In the genomic region with DNA sequence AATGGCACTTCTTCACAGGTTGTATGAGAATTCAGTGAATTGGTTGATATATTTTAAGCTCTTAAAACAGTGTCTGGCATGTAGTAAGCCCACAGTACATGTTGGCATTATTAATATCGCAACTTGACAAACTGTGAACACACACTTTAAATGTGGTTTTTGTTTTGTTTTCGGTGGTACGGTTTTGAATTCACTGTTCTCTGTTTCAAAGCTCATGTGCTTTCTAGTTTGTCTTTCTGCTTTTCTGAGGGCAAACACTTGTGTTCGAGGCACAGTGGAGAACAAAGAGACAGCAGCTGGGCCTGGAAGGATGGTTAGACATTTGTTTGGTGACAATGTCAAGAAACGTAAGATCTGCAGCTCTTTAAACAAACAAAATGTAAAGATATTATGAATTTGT, we compare ENCODE assay signal across 10 cellular contexts.
A peak's percentile ranks its signal among the peaks of the same experiment; 100 is the strongest.
DNase-seq lines count a peak whose midpoint lies in the region; ATAC-seq and TF ChIP-seq lines count a peak whose summit lies in the region.
"Had no signal": no experiment of that assay in that cellular context is flagged by ENCODE, and none has a peak within 500 bp of the region (broad histone marks: within the 10 kb centered on the region; RNA-seq: fewer than 3 reads in every experiment).

No MANE protein-coding gene starts in this region.

- DNase-seq in DMS53 (lab: John Stamatoyannopoulos, UW) (peak; percentile 93), NCI-H1930 (lab: John Stamatoyannopoulos, UW) (peak; percentile 23 to 44), left ventricle myocardium inferior (no peak), COLO829 (ENCODE audit: low spot score) (no peak), NCI-H446 treated with DMSO at 0.1 percent for 48 hours (lab: John Stamatoyannopoulos, UW) (no peak)
- DNase-seq in activated naive CD4-positive, alpha-beta T cell treated with Interleukin-2 at 50 U/mL for 16 hours: no peak
- DNase-seq: activated naive CD8-positive, alpha-beta T cell treated with anti-CD3 and anti-CD28 coated beads, Interleukin-2, amount 50 U/mL, for 24 hours; pancreas had no signal

- H3K36me3 ChIP-seq in left ventricle myocardium inferior: no peaks in the 10 kb centered on the region
- H3K36me3 ChIP-seq: pancreas had no signal

- no peak for TF ChIP-seq CTCF in left ventricle myocardium inferior (IDR thresholded peaks at IDR 0.05; ENCODE audit: borderline replicate concordance)

- H3K27ac ChIP-seq in left ventricle myocardium inferior (replicated peaks): no peak overlapping the region
- H3K27ac ChIP-seq: pancreas had no signal

- H3K9me3 ChIP-seq in left ventricle myocardium inferior (replicated peaks): no peaks in the 10 kb centered on the region
- H3K9me3 ChIP-seq: pancreas had no signal

- H3K4me3 ChIP-seq in left ventricle myocardium inferior: no peak overlapping the region
- H3K4me3 ChIP-seq: pancreas had no signal

- peak; percentile 97 for ATAC-seq in GM19438 (IDR thresholded peaks at IDR 0.05; ENCODE audit: low read depth, unreplicated experiment)
- ATAC-seq in HG02943 (IDR thresholded peaks at IDR 0.05; ENCODE audit: low read depth, unreplicated experiment): peak; percentile 95
- ATAC-seq: activated naive CD8-positive, alpha-beta T cell treated with anti-CD3 and anti-CD28 coated beads, Interleukin-2, amount 50 U/mL, for 24 hours; pancreas had no signal

- intact Hi-C loops in left ventricle myocardium inferior (cut with micrococcal nuclease): no loop called here

- H3K4me1 ChIP-seq in left ventricle myocardium inferior: no peaks in the 10 kb centered on the region
- H3K4me1 ChIP-seq: pancreas had no signal

- no peaks in the 10 kb centered on the region for H3K27me3 ChIP-seq in left ventricle myocardium inferior (ENCODE audit: low read depth)
- H3K27me3 ChIP-seq: pancreas had no signal

Comparison
In these comparisons a context has a peak if more than half of its experiments do, and no peak if none do; other contexts are left out.
1. DNase-seq: peak in DMS53 (single experiment) and NCI-H1930 (2 of 2); none in activated naive CD4-positive, alpha-beta T cell treated with Interleukin-2 at 50 U/mL for 16 hours (single experiment), left ventricle myocardium inferior (single experiment), COLO829 (single experiment) and NCI-H446 treated with DMSO at 0.1 percent for 48 hours (single experiment).